10 cellular contexts compared by ENCODE assay signal in the genomic region with DNA sequence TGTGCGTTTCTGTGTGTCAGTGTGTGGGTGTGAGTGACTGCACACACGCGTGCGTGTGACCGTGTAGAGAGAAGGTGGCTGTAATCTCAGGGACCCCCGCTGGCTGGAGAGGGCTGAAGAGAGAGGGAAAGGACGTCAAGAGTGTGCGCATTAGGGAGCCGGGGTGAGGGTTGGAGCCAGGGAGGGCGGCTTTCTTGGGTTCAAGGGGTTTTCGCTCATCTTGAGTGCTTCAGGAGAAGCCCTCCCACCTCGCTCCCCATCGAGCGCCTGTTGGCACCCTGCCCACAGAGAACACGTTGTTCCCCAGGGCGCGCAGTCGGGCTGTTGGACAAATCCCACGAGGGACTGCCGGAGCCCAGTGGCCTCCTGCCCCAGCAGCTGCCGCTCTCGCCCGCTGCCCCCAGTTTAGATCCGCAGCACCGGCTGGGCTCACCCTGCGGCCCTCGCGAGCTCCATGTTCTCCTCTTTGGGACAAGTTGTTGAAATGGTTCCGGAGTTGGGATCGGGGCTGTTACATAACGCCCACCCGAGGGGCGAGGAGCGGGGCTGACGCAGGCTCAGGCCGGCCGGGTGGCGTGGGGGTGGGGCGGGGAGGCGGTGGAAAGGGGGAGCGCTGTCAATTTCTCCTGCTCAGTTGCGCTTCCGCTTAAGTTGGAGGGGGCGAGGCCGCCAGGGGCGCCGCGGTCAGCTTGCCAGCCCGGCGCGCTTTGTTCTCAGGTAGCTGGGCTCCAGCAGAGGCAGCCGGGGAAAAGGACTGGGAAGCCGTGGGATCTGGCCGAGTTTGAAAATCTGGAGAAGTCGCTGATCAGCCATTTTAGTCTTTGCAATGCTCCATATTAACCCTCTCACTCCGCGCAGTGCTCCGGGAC. TPM values are rescaled to one million over a fixed set of nuclear protein-coding genes. Genes with fewer than 3 reads are reported as not detected.
A peak's percentile ranks its signal among the peaks of the same experiment; 100 is the strongest.
DNase-seq lines count a peak whose midpoint lies in the region; ATAC-seq and TF ChIP-seq lines count a peak whose summit lies in the region.
"Had no signal": no experiment of that assay in that cellular context is flagged by ENCODE, and none has a peak within 500 bp of the region (broad histone marks: within the 10 kb centered on the region; RNA-seq: fewer than 3 reads in every experiment).

No MANE protein-coding gene starts in this region.

- peak overlapping the region; percentile 95 for H3K27ac Mint-ChIP-seq in progenitor cell of endocrine pancreas
- H3K27ac Mint-ChIP-seq: activated CD4-positive, alpha-beta T cell treated with anti-CD3 and anti-CD28 coated beads, Interleukin-2, amount 10 ng/mL, durations not matched to agents 24 days and 14 days; natural killer cell treated with Interleukin-12 subunit alpha and Interleukin-12 subunit beta and Interleukin-15 and Interleukin-18, amount 100 ng/mL, for 72 hours had no signal

- DNase-seq in GM03348 (ENCODE audit: low spot score) (peak; percentile 9), NCI-H69 (lab: John Stamatoyannopoulos, UW) (peak; percentile 91), foreskin fibroblast (peak in 1 of 2 donors; percentile 52), progenitor cell of endocrine pancreas (ENCODE audit: low spot score, unreplicated experiment) (peak; percentile 51), MV-4-11 (lab: John Stamatoyannopoulos, UW) (no peak), GF-D8 (lab: John Stamatoyannopoulos, UW) (no peak), GM10248 (ENCODE audit: extremely low spot score) (no peak)
- DNase-seq: activated CD4-positive, alpha-beta T cell treated with anti-CD3 and anti-CD28 coated beads, Interleukin-2, amount 10 ng/mL, durations not matched to agents 24 days and 14 days had no signal

- H3K4me3 ChIP-seq in foreskin fibroblast (ENCODE audit: low read depth in 1 of 2, low read length in 2 of 2), result peak overlapping the region; percentile 27 to 62

- H3K4me3 Mint-ChIP-seq in progenitor cell of endocrine pancreas (ENCODE audit: low read depth), result peak overlapping the region; percentile 90
- H3K4me3 Mint-ChIP-seq: activated CD4-positive, alpha-beta T cell treated with anti-CD3 and anti-CD28 coated beads, Interleukin-2, amount 10 ng/mL, durations not matched to agents 24 days and 14 days; natural killer cell treated with Interleukin-12 subunit alpha and Interleukin-12 subunit beta and Interleukin-15 and Interleukin-18, amount 100 ng/mL, for 72 hours had no signal

- no peak for TF ChIP-seq CTCF in foreskin fibroblast (IDR thresholded peaks at IDR 0.05; ENCODE audit: low read depth, low read length)
- peak; percentile 57 for TF ChIP-seq CTCF in progenitor cell of endocrine pancreas (IDR thresholded peaks at IDR 0.05; ENCODE audit: unreplicated experiment)
- TF ChIP-seq CTCF in GM10248 (IDR thresholded peaks at IDR 0.05; ENCODE audit: control extremely low read depth, extremely low read depth, low read depth, missing control alignments), result no peak

- H3K36me3 Mint-ChIP-seq in progenitor cell of endocrine pancreas (ENCODE audit: insufficient read depth), result no peaks in the 10 kb centered on the region

- POLR2A ChIA-PET in GM10248 (lab: Yijun Ruan, JAX), result no interaction called here

- no peak for ATAC-seq in HG03108 (IDR thresholded peaks at IDR 0.05; ENCODE audit: unreplicated experiment)
- ATAC-seq: natural killer cell treated with Interleukin-12 subunit alpha and Interleukin-12 subunit beta and Interleukin-15 and Interleukin-18, amount 100 ng/mL, for 72 hours had no signal

- H3K4me1 Mint-ChIP-seq in progenitor cell of endocrine pancreas (ENCODE audit: low read depth), result peaks cover 14% of the 10 kb centered on the region
- H3K4me1 Mint-ChIP-seq: activated CD4-positive, alpha-beta T cell treated with anti-CD3 and anti-CD28 coated beads, Interleukin-2, amount 10 ng/mL, durations not matched to agents 24 days and 14 days had no signal

- H3K9me3 Mint-ChIP-seq in progenitor cell of endocrine pancreas (ENCODE audit: low read depth), result no peaks in the 10 kb centered on the region

- H3K27me3 Mint-ChIP-seq in progenitor cell of endocrine pancreas, result peaks cover 65% of the 10 kb centered on the region

- CTCF ChIA-PET in GM10248 (lab: Yijun Ruan, JAX), result no interaction called here

RNA-seq across cellular contexts. Expression of gene GRIA2, which starts 1.6 kb away (rescaled TPM):
- 2.3 and 2.5 TPM in 2 replicates for total RNA-seq in progenitor cell of endocrine pancreas
- total RNA-seq: activated CD4-positive, alpha-beta T cell treated with anti-CD3 and anti-CD28 coated beads, Interleukin-2, amount 10 ng/mL, durations not matched to agents 24 days and 14 days; natural killer cell treated with Interleukin-12 subunit alpha and Interleukin-12 subunit beta and Interleukin-15 and Interleukin-18, amount 100 ng/mL, for 72 hours had no signal

Comparison
In these comparisons a context has a peak if more than half of its experiments do, and no peak if none do; other contexts are left out.
1. DNase-seq: peak in GM03348 (single experiment), NCI-H69 (single experiment) and progenitor cell of endocrine pancreas (single experiment); none in MV-4-11 (single experiment), GF-D8 (single experiment) and GM10248 (single experiment).